Comparison of ENCODE assay signal across 1 cellular context in the genomic region with DNA sequence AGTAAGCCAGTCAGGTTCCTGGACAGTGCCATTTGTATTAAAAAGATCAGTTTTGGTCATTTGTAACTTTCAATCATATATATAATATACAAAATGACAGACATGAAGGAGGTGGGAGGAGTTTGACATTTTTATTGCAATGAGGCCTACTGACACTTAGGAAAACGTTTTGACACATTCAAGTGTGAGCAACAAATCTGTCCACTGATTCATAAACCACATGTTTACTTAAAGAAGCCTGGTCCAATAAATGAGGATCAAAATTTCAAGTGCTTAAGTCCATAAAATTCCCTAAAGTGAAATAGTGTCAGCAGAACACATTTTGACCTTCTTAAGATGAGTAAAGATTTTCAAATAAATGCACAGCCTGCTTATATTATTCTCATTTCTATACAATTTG.
A peak's percentile ranks its signal among the peaks of the same experiment; 100 is the strongest.
TF ChIP-seq lines count a peak whose summit lies in the region.

No MANE protein-coding gene starts in this region.

TF ChIP-seq in HEK293, 187 proteins besides CTCF, POLR2A, EP300 and RAD21 (continued from another document and continues in another):
- peak; percentile 76; the same call in 1 of the 2 replicates for TF ChIP-seq ZNF148 (tag by site-specific recombination; IDR thresholded peaks at IDR 0.05; ENCODE audit: borderline replicate concordance)
- no peak for TF ChIP-seq ZNF768 (tag by site-specific recombination; IDR thresholded peaks at IDR 0.05)
- no peak for TF ChIP-seq ZNF548 (tag by site-specific recombination; IDR thresholded peaks at IDR 0.05)
- no peak for TF ChIP-seq EGR2 (tag by site-specific recombination; IDR thresholded peaks at IDR 0.05; ENCODE audit: low read depth)
- TF ChIP-seq, protein P1, sequence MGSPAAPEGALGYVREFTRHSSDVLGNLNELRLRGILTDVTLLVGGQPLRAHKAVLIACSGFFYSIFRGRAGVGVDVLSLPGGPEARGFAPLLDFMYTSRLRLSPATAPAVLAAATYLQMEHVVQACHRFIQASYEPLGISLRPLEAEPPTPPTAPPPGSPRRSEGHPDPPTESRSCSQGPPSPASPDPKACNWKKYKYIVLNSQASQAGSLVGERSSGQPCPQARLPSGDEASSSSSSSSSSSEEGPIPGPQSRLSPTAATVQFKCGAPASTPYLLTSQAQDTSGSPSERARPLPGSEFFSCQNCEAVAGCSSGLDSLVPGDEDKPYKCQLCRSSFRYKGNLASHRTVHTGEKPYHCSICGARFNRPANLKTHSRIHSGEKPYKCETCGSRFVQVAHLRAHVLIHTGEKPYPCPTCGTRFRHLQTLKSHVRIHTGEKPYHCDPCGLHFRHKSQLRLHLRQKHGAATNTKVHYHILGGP (tag by site-specific recombination; IDR thresholded peaks at IDR 0.05), result peak; percentile 81; the same call in 1 of the 2 replicates
- TF ChIP-seq ZNF184 (tag by site-specific recombination; IDR thresholded peaks at IDR 0.05), result no peak
- no peak for TF ChIP-seq ZNF174 (tag by site-specific recombination; IDR thresholded peaks at IDR 0.05)
- no peak for TF ChIP-seq ZNF610 (tag by site-specific recombination; IDR thresholded peaks at IDR 0.05; ENCODE audit: borderline replicate concordance)
- no peak for TF ChIP-seq TRIM28 (IDR thresholded peaks at IDR 0.05; ENCODE audit: borderline replicate concordance, low read length)
- no peak for TF ChIP-seq HOXC10 (CRISPR knock-in tag; IDR thresholded peaks at IDR 0.05)
- no peak for TF ChIP-seq ZNF654 (tag by site-specific recombination; IDR thresholded peaks at IDR 0.05; ENCODE audit: low read depth)
- TF ChIP-seq ZNF48 (tag by site-specific recombination; IDR thresholded peaks at IDR 0.05), result no peak
- no peak for TF ChIP-seq ZNF211 (tag by site-specific recombination; IDR thresholded peaks at IDR 0.05; ENCODE audit: low read depth)
- TF ChIP-seq ZFP41 (tag by site-specific recombination; IDR thresholded peaks at IDR 0.05; ENCODE audit: borderline replicate concordance), result no peak
- TF ChIP-seq KLF7 (tag by site-specific recombination; IDR thresholded peaks at IDR 0.05; ENCODE audit: borderline replicate concordance), result no peak
- no peak for TF ChIP-seq ZNF544 (tag by site-specific recombination; IDR thresholded peaks at IDR 0.05)
- no peak for TF ChIP-seq ZNF341 (tag by site-specific recombination; IDR thresholded peaks at IDR 0.05; ENCODE audit: low read depth)
- peak; percentile 63; the same call in 1 of the 2 replicates for TF ChIP-seq ZNF580 (tag by site-specific recombination; IDR thresholded peaks at IDR 0.05)
- TF ChIP-seq ZNF777 (tag by site-specific recombination; IDR thresholded peaks at IDR 0.05; ENCODE audit: borderline replicate concordance), result no peak
- no peak for TF ChIP-seq GLIS2 (tag by site-specific recombination; IDR thresholded peaks at IDR 0.05)
- TF ChIP-seq ZNF112 (tag by site-specific recombination; IDR thresholded peaks at IDR 0.05), result no peak
- no peak for TF ChIP-seq ZNF404 (tag by site-specific recombination; IDR thresholded peaks at IDR 0.05)
- no peak for TF ChIP-seq ZFP37 (tag by site-specific recombination; IDR thresholded peaks at IDR 0.05)
- no peak for TF ChIP-seq ZNF133 (tag by site-specific recombination; IDR thresholded peaks at IDR 0.05)
- no peak for TF ChIP-seq ZNF274 (IDR thresholded peaks at IDR 0.05; ENCODE audit: low read length)
- no peak for TF ChIP-seq ZNF274 (tag by site-specific recombination; IDR thresholded peaks at IDR 0.05; ENCODE audit: borderline replicate concordance)
- TF ChIP-seq GLIS1 (tag by site-specific recombination; IDR thresholded peaks at IDR 0.05), result no peak
- TF ChIP-seq ZNF658 (tag by site-specific recombination; IDR thresholded peaks at IDR 0.05), result no peak
- TF ChIP-seq FEZF1 (tag by site-specific recombination; IDR thresholded peaks at IDR 0.05), result peak; percentile 89
- TF ChIP-seq, protein P2, sequence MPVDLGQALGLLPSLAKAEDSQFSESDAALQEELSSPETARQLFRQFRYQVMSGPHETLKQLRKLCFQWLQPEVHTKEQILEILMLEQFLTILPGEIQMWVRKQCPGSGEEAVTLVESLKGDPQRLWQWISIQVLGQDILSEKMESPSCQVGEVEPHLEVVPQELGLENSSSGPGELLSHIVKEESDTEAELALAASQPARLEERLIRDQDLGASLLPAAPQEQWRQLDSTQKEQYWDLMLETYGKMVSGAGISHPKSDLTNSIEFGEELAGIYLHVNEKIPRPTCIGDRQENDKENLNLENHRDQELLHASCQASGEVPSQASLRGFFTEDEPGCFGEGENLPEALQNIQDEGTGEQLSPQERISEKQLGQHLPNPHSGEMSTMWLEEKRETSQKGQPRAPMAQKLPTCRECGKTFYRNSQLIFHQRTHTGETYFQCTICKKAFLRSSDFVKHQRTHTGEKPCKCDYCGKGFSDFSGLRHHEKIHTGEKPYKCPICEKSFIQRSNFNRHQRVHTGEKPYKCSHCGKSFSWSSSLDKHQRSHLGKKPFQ (tag by site-specific recombination; IDR thresholded peaks at IDR 0.05), result peak; percentile 88
- TF ChIP-seq ZNF514 (tag by site-specific recombination; IDR thresholded peaks at IDR 0.05), result no peak
- TF ChIP-seq ATF2 (tag by site-specific recombination; IDR thresholded peaks at IDR 0.05; ENCODE audit: low read depth), result 0 out of 2 replicates have a peak, but pooled peaks have one; percentile 50
- no peak for TF ChIP-seq TCF7L2 (IDR thresholded peaks at IDR 0.05; ENCODE audit: borderline replicate concordance, low read depth, low read length)
- no peak for TF ChIP-seq ZNF292 (tag by site-specific recombination; IDR thresholded peaks at IDR 0.05; ENCODE audit: borderline replicate concordance, low read depth)
- TF ChIP-seq HOXA7 (CRISPR knock-in tag; IDR thresholded peaks at IDR 0.05; ENCODE audit: borderline replicate concordance), result no peak
- no peak for TF ChIP-seq BCL11A (tag by site-specific recombination; IDR thresholded peaks at IDR 0.05; ENCODE audit: low read depth)
- no peak for TF ChIP-seq ZNF335 (tag by site-specific recombination; conservative IDR thresholded peaks at IDR 0.05)
- no peak for TF ChIP-seq ZNF10 (tag by site-specific recombination; IDR thresholded peaks at IDR 0.05)
- TF ChIP-seq ZNF146 (tag by site-specific recombination; IDR thresholded peaks at IDR 0.05), result no peak
- TF ChIP-seq ZNF843 (tag by site-specific recombination; IDR thresholded peaks at IDR 0.05), result peak; percentile 92
- TF ChIP-seq MEIS1 (CRISPR knock-in tag; IDR thresholded peaks at IDR 0.05; ENCODE audit: borderline replicate concordance), result no peak
- TF ChIP-seq ZNF394 (tag by site-specific recombination; IDR thresholded peaks at IDR 0.05; ENCODE audit: borderline replicate concordance), result peak; percentile 52; the same call in 1 of the 2 replicates
- peak; percentile 46 for TF ChIP-seq ZBTB8A (tag by site-specific recombination; IDR thresholded peaks at IDR 0.05)
- TF ChIP-seq ZNF600 (tag by site-specific recombination; IDR thresholded peaks at IDR 0.05), result no peak
- peak; percentile 58; the same call in 1 of the 2 replicates for TF ChIP-seq KLF8 (tag by site-specific recombination; IDR thresholded peaks at IDR 0.05)
- TF ChIP-seq ZNF311 (tag by site-specific recombination; IDR thresholded peaks at IDR 0.05; ENCODE audit: borderline replicate concordance), result no peak
- TF ChIP-seq SETDB1 (IDR thresholded peaks at IDR 0.05; ENCODE audit: insufficient read length, low read length), result no peak
- TF ChIP-seq ZNF132 (tag by site-specific recombination; IDR thresholded peaks at IDR 0.05; ENCODE audit: borderline replicate concordance), result no peak
- TF ChIP-seq ZNF585B (tag by site-specific recombination; IDR thresholded peaks at IDR 0.05), result no peak
- peak; percentile 63 for TF ChIP-seq ZNF629 (tag by site-specific recombination; IDR thresholded peaks at IDR 0.05)
- TF ChIP-seq ZNF707 (tag by site-specific recombination; IDR thresholded peaks at IDR 0.05), result no peak
- TF ChIP-seq ZNF510 (tag by site-specific recombination; IDR thresholded peaks at IDR 0.05; ENCODE audit: insufficient replicate concordance), result no peak
- TF ChIP-seq REPIN1 (tag by site-specific recombination; IDR thresholded peaks at IDR 0.05; ENCODE audit: low read depth), result no peak
- no peak for TF ChIP-seq AEBP2 (tag by site-specific recombination; IDR thresholded peaks at IDR 0.05; ENCODE audit: borderline replicate concordance)
- TF ChIP-seq ZSCAN18 (tag by site-specific recombination; IDR thresholded peaks at IDR 0.05), result no peak
- TF ChIP-seq OVOL3 (tag by site-specific recombination; IDR thresholded peaks at IDR 0.05), result 0 out of 2 replicates have a peak, but pooled peaks have one; percentile 37
- TF ChIP-seq RBAK (tag by site-specific recombination; IDR thresholded peaks at IDR 0.05), result no peak
- peak; percentile 97 for TF ChIP-seq GFI1B (tag by site-specific recombination; IDR thresholded peaks at IDR 0.05)
- TF ChIP-seq ZSCAN16 (tag by site-specific recombination; IDR thresholded peaks at IDR 0.05), result no peak
- TF ChIP-seq ZNF747 (tag by site-specific recombination; IDR thresholded peaks at IDR 0.05), result no peak
- no peak for TF ChIP-seq ZNF221 (tag by site-specific recombination; IDR thresholded peaks at IDR 0.05; ENCODE audit: borderline replicate concordance)
- TF ChIP-seq, protein P3, sequence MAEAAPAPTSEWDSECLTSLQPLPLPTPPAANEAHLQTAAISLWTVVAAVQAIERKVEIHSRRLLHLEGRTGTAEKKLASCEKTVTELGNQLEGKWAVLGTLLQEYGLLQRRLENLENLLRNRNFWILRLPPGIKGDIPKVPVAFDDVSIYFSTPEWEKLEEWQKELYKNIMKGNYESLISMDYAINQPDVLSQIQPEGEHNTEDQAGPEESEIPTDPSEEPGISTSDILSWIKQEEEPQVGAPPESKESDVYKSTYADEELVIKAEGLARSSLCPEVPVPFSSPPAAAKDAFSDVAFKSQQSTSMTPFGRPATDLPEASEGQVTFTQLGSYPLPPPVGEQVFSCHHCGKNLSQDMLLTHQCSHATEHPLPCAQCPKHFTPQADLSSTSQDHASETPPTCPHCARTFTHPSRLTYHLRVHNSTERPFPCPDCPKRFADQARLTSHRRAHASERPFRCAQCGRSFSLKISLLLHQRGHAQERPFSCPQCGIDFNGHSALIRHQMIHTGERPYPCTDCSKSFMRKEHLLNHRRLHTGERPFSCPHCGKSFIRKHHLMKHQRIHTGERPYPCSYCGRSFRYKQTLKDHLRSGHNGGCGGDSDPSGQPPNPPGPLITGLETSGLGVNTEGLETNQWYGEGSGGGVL (tag by site-specific recombination; IDR thresholded peaks at IDR 0.05), result no peak
- TF ChIP-seq ZNF214 (tag by site-specific recombination; IDR thresholded peaks at IDR 0.05; ENCODE audit: borderline replicate concordance), result no peak
